Comparison of ENCODE assay signal across 1 cellular context in the genomic region with DNA sequence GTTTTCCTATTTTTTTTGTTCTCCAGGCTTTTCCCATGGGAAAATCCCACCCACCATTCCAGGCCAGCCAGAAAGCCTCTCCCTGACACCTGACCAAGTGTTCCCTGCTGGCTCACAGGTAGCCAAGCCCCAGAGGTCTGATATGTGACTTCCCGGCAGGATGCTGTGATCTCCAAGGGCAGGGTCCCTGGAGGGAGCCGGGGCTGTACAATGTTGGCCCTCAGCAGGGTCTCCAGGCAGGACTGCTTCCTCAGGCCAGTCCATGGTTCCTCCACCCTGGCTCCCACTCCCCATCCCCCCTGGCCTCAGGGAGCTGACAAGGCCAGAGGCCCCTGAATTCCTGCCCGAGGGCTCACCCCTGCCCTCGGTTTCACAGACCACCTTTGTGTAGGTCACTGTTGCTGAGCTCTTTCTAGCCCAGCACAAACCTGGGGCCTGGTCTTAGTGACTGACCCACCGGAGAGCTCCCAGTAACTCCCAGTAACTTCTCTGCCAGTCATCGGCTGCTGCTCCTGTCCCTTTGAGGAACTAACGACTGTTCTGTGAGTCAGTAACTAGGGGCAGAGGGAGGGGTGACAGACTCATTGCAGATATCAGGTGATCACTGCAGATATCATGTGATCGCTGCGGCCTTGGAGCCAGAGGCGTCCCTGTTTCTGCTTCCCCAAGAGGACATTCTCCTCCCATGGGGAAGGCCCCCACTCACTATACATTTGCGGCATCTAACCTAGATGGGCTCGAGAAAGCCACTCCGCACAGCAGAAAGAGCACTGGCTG.
TF ChIP-seq lines count a peak whose summit lies in the region.

No MANE protein-coding gene starts in this region.

TF ChIP-seq in H1, 55 proteins besides CTCF, POLR2A, EP300 and RAD21:
- TF ChIP-seq, protein P1, sequence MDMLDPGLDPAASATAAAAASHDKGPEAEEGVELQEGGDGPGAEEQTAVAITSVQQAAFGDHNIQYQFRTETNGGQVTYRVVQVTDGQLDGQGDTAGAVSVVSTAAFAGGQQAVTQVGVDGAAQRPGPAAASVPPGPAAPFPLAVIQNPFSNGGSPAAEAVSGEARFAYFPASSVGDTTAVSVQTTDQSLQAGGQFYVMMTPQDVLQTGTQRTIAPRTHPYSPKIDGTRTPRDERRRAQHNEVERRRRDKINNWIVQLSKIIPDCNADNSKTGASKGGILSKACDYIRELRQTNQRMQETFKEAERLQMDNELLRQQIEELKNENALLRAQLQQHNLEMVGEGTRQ (IDR thresholded peaks at IDR 0.05; ENCODE audit: low read length): peak; percentile 73
- TF ChIP-seq HDAC6 (IDR thresholded peaks at IDR 0.05; ENCODE audit: low read depth, low read length): no peak
